In genomic region chr18:24023185-24023814, GRCh38 we compare ENCODE assay signal across 16 cellular contexts. TPM values are rescaled to one million over a fixed set of nuclear protein-coding genes. Genes with fewer than 3 reads are reported as not detected.
DNase-seq lines count a peak whose midpoint lies in the region; ATAC-seq, FAIRE-seq and TF ChIP-seq lines count a peak whose summit lies in the region.
"Had no signal": no experiment of that assay in that cellular context is flagged by ENCODE, and none has a peak within 500 bp of the region (broad histone marks: within the 10 kb centered on the region; RNA-seq: fewer than 3 reads in every experiment).

No MANE protein-coding gene starts in this region.

- H3K36me3 ChIP-seq in CD4-positive, CD25-positive, alpha-beta regulatory T cell (ENCODE audit: control insufficient read depth, insufficient read depth, low read length) = peaks cover 48% of the 10 kb centered on the region
- H3K36me3 ChIP-seq: pancreas, transverse colon had no signal

- H3K27ac Mint-ChIP-seq in CD4-positive, CD25-positive, alpha-beta regulatory T cell = peak overlapping the region in 2 of 3 donors; percentile 9 to 31
- peak overlapping the region; percentile 88 for H3K27ac Mint-ChIP-seq in T-helper 17 cell

- no peak overlapping the region for H3K27ac ChIP-seq in CD4-positive, CD25-positive, alpha-beta regulatory T cell (ENCODE audit: insufficient read depth, low read length, poor library complexity, severe bottlenecking)
- H3K27ac ChIP-seq: pancreas, transverse colon had no signal

- no peak for DNase-seq in CD4-positive, CD25-positive, alpha-beta regulatory T cell
- DNase-seq in T-helper 17 cell = no peak
- peak; percentile 85 for DNase-seq in islet precursor cell
- no peak for DNase-seq in effector CD8-positive, alpha-beta T cell (lab: John Stamatoyannopoulos, UW)
- DNase-seq in pons (ENCODE audit: low spot score) = no peak
- DNase-seq in retina = no peak
- no peak for DNase-seq in GM12891 (ENCODE audit: insufficient read length, low spot score)
- DNase-seq: activated CD4-positive, alpha-beta T cell treated with anti-CD3 and anti-CD28 coated beads for 1 hour; amygdala; DMS79; GOT3; kidney glomerular epithelial cell; NCI-H187; pancreas; transverse colon had no signal

- no peaks in the 10 kb centered on the region for H3K9me3 ChIP-seq in CD4-positive, CD25-positive, alpha-beta regulatory T cell (ENCODE audit: control insufficient read depth in 2 of 2, low read length in 2 of 2)
- H3K9me3 ChIP-seq in T-helper 17 cell (ENCODE audit: control insufficient read depth, low read length, poor library complexity, severe bottlenecking) = no peaks in the 10 kb centered on the region
- H3K9me3 ChIP-seq: pancreas, transverse colon had no signal

- H3K27me3 ChIP-seq in CD4-positive, CD25-positive, alpha-beta regulatory T cell (ENCODE audit: control insufficient read depth, insufficient read depth, low read length) = no peaks in the 10 kb centered on the region
- H3K27me3 ChIP-seq: pancreas, transverse colon had no signal

- ATAC-seq in CD4-positive, CD25-positive, alpha-beta regulatory T cell (ENCODE audit: low read depth in 2 of 2) = no peak
- no peak for ATAC-seq in T-helper 17 cell

- no peaks in the 10 kb centered on the region for H3K27me3 Mint-ChIP-seq in CD4-positive, CD25-positive, alpha-beta regulatory T cell
- no peaks in the 10 kb centered on the region for H3K27me3 Mint-ChIP-seq in T-helper 17 cell

- 0 out of 2 replicates have a peak, but pooled peaks have one; percentile 2 for TF ChIP-seq CTCF in GM12874 (IDR thresholded peaks at IDR 0.05; ENCODE audit: insufficient read depth, low read depth, low read length)

- H3K9me3 Mint-ChIP-seq in CD4-positive, CD25-positive, alpha-beta regulatory T cell = no peaks in the 10 kb centered on the region

- peak overlapping the region in 3 of 4 donors; percentile 30 to 68 (median 61) for H3K4me3 Mint-ChIP-seq in CD4-positive, CD25-positive, alpha-beta regulatory T cell
- peak overlapping the region; percentile 82 for H3K4me3 Mint-ChIP-seq in T-helper 17 cell

- peaks cover 44% of the 10 kb centered on the region for H3K36me3 Mint-ChIP-seq in CD4-positive, CD25-positive, alpha-beta regulatory T cell
- H3K36me3 Mint-ChIP-seq in T-helper 17 cell (ENCODE audit: low read depth) = peaks cover 9% of the 10 kb centered on the region

- H3K4me1 ChIP-seq in CD4-positive, CD25-positive, alpha-beta regulatory T cell (ENCODE audit: control insufficient read depth, insufficient read depth, low read length, poor library complexity, severe bottlenecking) = peaks cover 98% of the 10 kb centered on the region
- H3K4me1 ChIP-seq: pancreas had no signal

- no peak for FAIRE-seq in GM12891 (lab: Jason Lieb, UNC)
- FAIRE-seq: pancreas had no signal

- H3K4me3 ChIP-seq in CD4-positive, CD25-positive, alpha-beta regulatory T cell (ENCODE audit: low read depth, low read length) = peak overlapping the region; percentile 35
- H3K4me3 ChIP-seq: pancreas, transverse colon had no signal

- H3K4me1 Mint-ChIP-seq in CD4-positive, CD25-positive, alpha-beta regulatory T cell = peaks cover 45 to 98% (median 84%) of the 10 kb centered on the region in 4 donors
- peaks cover 83% of the 10 kb centered on the region for H3K4me1 Mint-ChIP-seq in T-helper 17 cell

- no peak for TF ChIP-seq POLR2A in GM12891 (IDR thresholded peaks at IDR 0.05; ENCODE audit: low read depth, low read length)

TF ChIP-seq in GM12891, 5 proteins besides CTCF, POLR2A, EP300 and RAD21:
- TF ChIP-seq TAF1 (IDR thresholded peaks at IDR 0.05; ENCODE audit: low read depth, low read length) (no peak), PAX5 (IDR thresholded peaks at IDR 0.05; ENCODE audit: insufficient read depth, low read length, severe bottlenecking) (no peak), POU2F2 (IDR thresholded peaks at IDR 0.05; ENCODE audit: low read depth, low read length) (no peak), SPI1 (IDR thresholded peaks at IDR 0.05; ENCODE audit: low read depth, low read length) (no peak), POLR2AphosphoS5 (IDR thresholded peaks at IDR 0.05; ENCODE audit: low read depth, low read length) (no peak)

RNA-seq across cellular contexts. Expression of gene TTC39C, which starts 8.7 kb away (rescaled TPM):
- total RNA-seq in CD4-positive, CD25-positive, alpha-beta regulatory T cell = 274 TPM
- 100 to 1,000 TPM; 109 to 206 (median 167) TPM for polyA plus RNA-seq in CD4-positive, CD25-positive, alpha-beta regulatory T cell
- 100 to 1,000 TPM; 187 to 226 TPM for total RNA-seq in T-helper 17 cell
- polyA plus RNA-seq in GM12891 (2012; ENCODE audit: low read depth, missing spikeins) = 62.5 TPM
